Comparison of ENCODE assay signal across 8 cellular contexts in the genomic region with DNA sequence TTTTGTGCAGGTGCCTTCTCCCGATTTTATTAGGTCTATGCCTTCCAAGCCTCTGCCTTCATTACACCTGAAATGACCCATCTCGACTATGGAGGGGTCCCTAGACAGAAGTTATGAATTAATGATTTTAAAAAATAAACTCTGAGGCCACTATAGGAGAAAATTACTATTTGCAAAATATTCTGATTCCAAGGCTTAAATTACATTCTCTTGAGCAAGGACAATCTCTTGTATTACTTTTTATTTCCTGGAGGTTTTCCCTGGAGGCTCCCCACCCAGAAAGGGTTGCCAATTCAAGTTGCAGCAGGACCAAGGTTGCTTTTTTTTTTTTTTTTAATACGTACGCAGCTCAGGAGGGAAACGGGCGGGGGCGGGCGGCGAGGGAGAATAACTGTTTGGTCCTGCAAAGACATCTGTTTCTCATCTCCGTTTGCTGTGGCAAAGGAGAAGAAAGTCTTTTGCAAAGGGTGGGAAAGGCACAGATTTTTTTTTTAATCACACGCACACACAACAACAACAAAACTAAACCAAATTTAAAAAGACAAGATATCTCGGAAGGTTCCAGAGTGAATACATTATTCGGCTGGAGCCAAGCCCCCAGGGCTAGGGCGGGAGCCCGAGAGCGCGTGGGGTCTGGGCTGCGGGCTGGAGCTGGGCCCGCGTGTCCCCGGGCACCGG. TPM values are rescaled to one million over a fixed set of nuclear protein-coding genes. Genes with fewer than 3 reads are reported as not detected.
DNase-seq lines count a peak whose midpoint lies in the region; ATAC-seq, FAIRE-seq and TF ChIP-seq lines count a peak whose summit lies in the region.

No MANE protein-coding gene starts in this region.

- in situ Hi-C loops in IMR-90 (cut with MboI; ENCODE audit: low sequenced_read_pairs), result no loop called here

- TF ChIP-seq CTCF in A549 (IDR thresholded peaks at IDR 0.05) (no peak), IMR-90 (conservative IDR thresholded peaks at IDR 0.05; ENCODE audit: low read depth, low read length) (no peak)

- H3K56ac ChIP-seq in IMR-90 (ENCODE audit: extremely low read depth, insufficient read depth, low read length), result no peak overlapping the region

- H2BK5ac ChIP-seq in IMR-90 (ENCODE audit: low read depth, low read length, poor library complexity, severe bottlenecking), result no peak overlapping the region

- H4K5ac ChIP-seq in IMR-90 (ENCODE audit: low read depth, low read length), result no peak overlapping the region

- H3K9me1 ChIP-seq in IMR-90 (ENCODE audit: insufficient read depth, low read length), result peaks cover 7% of the 10 kb centered on the region; the same call in 1 of the 2 replicates

- H3K9ac ChIP-seq in IMR-90 (ENCODE audit: low read depth, low read length), result no peak overlapping the region

- dilution Hi-C loops in IMR-90 (cut with HindIII; ENCODE audit: low sequenced_read_pairs, unreplicated experiment), result no loop called here

- WGBS in A549 (ENCODE audit: missing lambda C conversion rate), result 2% methylated on average over 18 of the region's 22 CpGs
- no CpG with 5 or more reads among the region's 22 CpGs for WGBS in IMR-90 (ENCODE audit: extremely low coverage in 2 of 2, insufficient read length in 1 of 2), 2 experiments
- WGBS in mesodermal cell (ENCODE audit: insufficient coverage in 2 of 2), 2 experiments, result 0 to 16% methylated on average over 5 to 6 of the region's 22 CpGs

- no peak overlapping the region for H3K14ac ChIP-seq in IMR-90 (replicated peaks; ENCODE audit: low read depth, low read length)

- no peak for FAIRE-seq in A549 (lab: Jason Lieb, UNC)

- ATAC-seq in A549, result no peak
- no peak for ATAC-seq in IMR-90 (ENCODE audit: low read depth)
- ATAC-seq in GM18861 (IDR thresholded peaks at IDR 0.05; ENCODE audit: unreplicated experiment), result no peak

- no peak overlapping the region for H2BK15ac ChIP-seq in IMR-90 (ENCODE audit: low read depth, low read length)

- no peak overlapping the region for H3K23ac ChIP-seq in IMR-90 (ENCODE audit: low read depth, low read length)

- no peak overlapping the region for H4K91ac ChIP-seq in IMR-90 (ENCODE audit: insufficient read depth, low read depth, low read length)

- no peak overlapping the region for H4K8ac ChIP-seq in IMR-90 (ENCODE audit: low read depth in 2 of 2, low read length in 2 of 2)

- H3K4me1 ChIP-seq in A549 (peaks cover 8% of the 10 kb centered on the region; the same call in 1 of the 3 replicates), IMR-90 (ENCODE audit: control insufficient read depth, insufficient read depth, low read length) (peaks cover 7% of the 10 kb centered on the region; the same call in 1 of the 2 replicates), mesodermal cell (ENCODE audit: control insufficient read depth, insufficient read depth, low read length, poor library complexity, severe bottlenecking) (peaks cover 16% of the 10 kb centered on the region)

- H3K36me3 ChIP-seq in IMR-90 (ENCODE audit: control insufficient read depth, insufficient read depth, low read length), result no peaks in the 10 kb centered on the region
- H3K36me3 ChIP-seq in mesodermal cell (ENCODE audit: control insufficient read depth, insufficient read depth, low read length), result no peaks in the 10 kb centered on the region

- TF ChIP-seq EP300 in A549 (IDR thresholded peaks at IDR 0.05), result no peak

- POLR2A ChIA-PET in A549 (lab: Yijun Ruan, JAX) (interaction anchor here (0.6 kb wide), 1 partner anchor 95 kb away, joined by 3 read pairs; no protein-coding TSS in a partner anchor), IMR-90 (lab: Charles Lee; ENCODE audit: unreplicated experiment) (interaction anchor here (0.6 kb wide), 3 partner anchors 82 to 144 kb away, joined by 3 to 4 read pairs (median 3); no protein-coding TSS in a partner anchor)

- H3K4me2 ChIP-seq in A549 (peak overlapping the region; percentile 99), IMR-90 (ENCODE audit: low read depth, low read length) (peak overlapping the region; percentile 15; the same call in 1 of the 2 replicates)

- no peak overlapping the region for H2AK5ac ChIP-seq in IMR-90 (ENCODE audit: low read depth, low read length)

- H3K27ac ChIP-seq in A549 (peak overlapping the region; percentile 13 to 85; a peak in 4 of 6 replicates), IMR-90 (ENCODE audit: insufficient read depth, low read length) (no peak overlapping the region), caudate nucleus (ENCODE audit: low read depth, low read length) (peak overlapping the region; percentile 59), mesodermal cell (ENCODE audit: low read depth, low read length, severe bottlenecking) (peak overlapping the region; percentile 16)

- no peak for TF ChIP-seq POLR2A in A549 (IDR thresholded peaks at IDR 0.05; ENCODE audit: low read length)
- no peak for TF ChIP-seq POLR2A in IMR-90 (IDR thresholded peaks at IDR 0.05; ENCODE audit: low read depth, low read length)

- H3K4ac ChIP-seq in IMR-90 (ENCODE audit: low read depth, low read length), result no peak overlapping the region

- no TSS peak for BruUV-seq in IMR-90 (replicated peaks; lab: Mats Ljungman, UMichigan)

- H3K79me1 ChIP-seq in IMR-90 (ENCODE audit: low read depth in 1 of 2, low read length in 2 of 2), result no peaks in the 10 kb centered on the region

- no peak overlapping the region for H2AK9ac ChIP-seq in IMR-90 (replicated peaks; ENCODE audit: low read depth, low read length, poor library complexity)

- H3K18ac ChIP-seq in IMR-90 (ENCODE audit: low read depth, low read length), result no peak overlapping the region

- TF ChIP-seq RAD21 in A549 (conservative IDR thresholded peaks at IDR 0.05 in 1 of 2, IDR thresholded peaks at IDR 0.05 in 1 of 2) (no peak), IMR-90 (IDR thresholded peaks at IDR 0.05; ENCODE audit: low read length) (no peak)

- peak overlapping the region; percentile 59 for H3K4me3 ChIP-seq in A549
- H3K4me3 ChIP-seq in IMR-90 (ENCODE audit: insufficient read depth, low read depth, low read length), result no peak overlapping the region; the same call in 1 of the 2 replicates
- H3K4me3 ChIP-seq in mesodermal cell (ENCODE audit: extremely low read depth, insufficient read depth, low read length, poor library complexity, severe bottlenecking), result peak overlapping the region; percentile 68

- H2AFZ ChIP-seq in IMR-90 (replicated peaks; ENCODE audit: low read length, poor library complexity), result no peak overlapping the region

- H4K20me1 ChIP-seq in IMR-90 (ENCODE audit: insufficient read depth, low read length), result no peaks in the 10 kb centered on the region

- CTCF ChIA-PET in A549 (lab: Yijun Ruan, JAX) (no interaction called here), IMR-90 (lab: Yijun Ruan, JAX) (interaction anchor here (0.6 to 1.7 kb wide), 2 partner anchors 58 to 88 kb away, joined by 3 to 5 read pairs; no protein-coding TSS in a partner anchor)

- H2BK120ac ChIP-seq in IMR-90 (ENCODE audit: low read depth, low read length), result no peak overlapping the region

- H3K9me3 ChIP-seq in A549 (no peaks in the 10 kb centered on the region), IMR-90 (ENCODE audit: control insufficient read depth, insufficient read depth, low read length) (no peaks in the 10 kb centered on the region), mesodermal cell (ENCODE audit: control insufficient read depth, low read length) (no peaks in the 10 kb centered on the region)

- intact Hi-C loops in IMR-90 (cut with micrococcal nuclease) (no loop called here), posterior cingulate gyrus (cut with DNase I) (no loop called here)

- H2BK20ac ChIP-seq in IMR-90 (ENCODE audit: low read depth, low read length), result no peak overlapping the region

- DNase-seq in A549 (ENCODE audit: low read depth in 1 of 2, low spot score in 1 of 2) (no peak), IMR-90 (no peak), caudate nucleus (lab: John Stamatoyannopoulos, UW) (peak in 1 of 61 donors; percentile 18), posterior cingulate gyrus (no peak), Kasumi-1 (lab: John Stamatoyannopoulos, UW) (no peak), NOMO-1 treated with DMSO at 0.1 percent for 48 hours (lab: John Stamatoyannopoulos, UW; ENCODE audit: unreplicated experiment) (no peak)

- H3K27me3 ChIP-seq in IMR-90 (ENCODE audit: control insufficient read depth, insufficient read depth, low read length), result peaks cover 55% of the 10 kb centered on the region

TF ChIP-seq in A549, 52 proteins besides CTCF, POLR2A, EP300 and RAD21 (continues in another document):
- TF ChIP-seq NFE2L2 (conservative IDR thresholded peaks at IDR 0.05; ENCODE audit: low read length) (no peak), MAFK (IDR thresholded peaks at IDR 0.05; ENCODE audit: partially characterized antibody) (no peak), TP53 (CRISPR knock-in tag; IDR thresholded peaks at IDR 0.05) (no peak), HDAC2 (IDR thresholded peaks at IDR 0.05) (no peak), ZSCAN20 (CRISPR knock-in tag; IDR thresholded peaks at IDR 0.05) (no peak), JUN (IDR thresholded peaks at IDR 0.05) (no peak), KDM1A (IDR thresholded peaks at IDR 0.05; ENCODE audit: low read depth) (no peak)

TF ChIP-seq in IMR-90, 13 proteins besides CTCF, POLR2A, EP300 and RAD21 (continues in another document):
- TF ChIP-seq, protein P1, sequence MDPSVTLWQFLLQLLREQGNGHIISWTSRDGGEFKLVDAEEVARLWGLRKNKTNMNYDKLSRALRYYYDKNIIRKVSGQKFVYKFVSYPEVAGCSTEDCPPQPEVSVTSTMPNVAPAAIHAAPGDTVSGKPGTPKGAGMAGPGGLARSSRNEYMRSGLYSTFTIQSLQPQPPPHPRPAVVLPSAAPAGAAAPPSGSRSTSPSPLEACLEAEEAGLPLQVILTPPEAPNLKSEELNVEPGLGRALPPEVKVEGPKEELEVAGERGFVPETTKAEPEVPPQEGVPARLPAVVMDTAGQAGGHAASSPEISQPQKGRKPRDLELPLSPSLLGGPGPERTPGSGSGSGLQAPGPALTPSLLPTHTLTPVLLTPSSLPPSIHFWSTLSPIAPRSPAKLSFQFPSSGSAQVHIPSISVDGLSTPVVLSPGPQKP (IDR thresholded peaks at IDR 0.05; ENCODE audit: borderline replicate concordance, low read depth, low read length), result no peak
- TF ChIP-seq CHD1 (IDR thresholded peaks at IDR 0.05; ENCODE audit: low read depth, low read length) (no peak), FOS (IDR thresholded peaks at IDR 0.05; ENCODE audit: low read depth, low read length) (no peak), SMC3 (IDR thresholded peaks at IDR 0.05; ENCODE audit: low read depth, low read length) (no peak)

RNA-seq across cellular contexts. Expression of gene SERTAD4, which starts 0.6 kb away (rescaled TPM):
- polyA plus RNA-seq in A549 (2011; rRNA removed) (0.62 and 0.77 TPM in 2 replicates), A549 (2017; fragmentation: RNase III; extraction: RNeasy Plus Mini Kit Qiagen cat#74134 plus additional on column Dnase treatment) (0.71 to 1.3 TPM (median 0.87 TPM) in 3 replicates), IMR-90 (2012; rRNA removed) (0.07 and 0.22 TPM in 2 replicates)
- 0.33 and 0.43 TPM in 2 replicates for polyA plus RNA-seq in A549 (2012; cell fraction: cytosol; rRNA removed)
- polyA plus RNA-seq in A549 (2012; cell fraction: nucleus; rRNA removed), result 0.12 and 0.22 TPM in 2 replicates
- polyA minus RNA-seq in A549 (2011; rRNA and poly(A)+ RNA removed), result 0.44 and 0.62 TPM in 2 replicates
- total RNA-seq in IMR-90 (2012; rRNA removed), result under 0.01 TPM in 2 replicates
- polyA plus RNA-seq in IMR-90 (2012; cell fraction: cytosol; rRNA removed), result 0.01 and 0.04 TPM in 2 replicates
- 0.03 and 0.11 TPM in 2 replicates for polyA plus RNA-seq in IMR-90 (2012; cell fraction: nucleus; rRNA removed; ENCODE audit: low replicate concordance)
- polyA plus RNA-seq in mesodermal cell (2013, experiment 1 of 2), result 7.3 TPM
- 7.9 TPM for polyA plus RNA-seq in mesodermal cell (2013, experiment 2 of 2)
